26 cellular contexts compared by ENCODE assay signal in genomic region chr7:48147078-48147591, GRCh38. TPM values are rescaled to one million over a fixed set of nuclear protein-coding genes. Genes with fewer than 3 reads are reported as not detected.
DNase-seq lines count a peak whose midpoint lies in the region; ATAC-seq and TF ChIP-seq lines count a peak whose summit lies in the region.
"Had no signal": no experiment of that assay in that cellular context is flagged by ENCODE, and none has a peak within 500 bp of the region (broad histone marks: within the 10 kb centered on the region; RNA-seq: fewer than 3 reads in every experiment).

No MANE protein-coding gene starts in this region.

- H3K9me3 Mint-ChIP-seq in Caco-2 (ENCODE audit: unreplicated experiment), result peaks cover 35% of the 10 kb centered on the region
- no peaks in the 10 kb centered on the region for H3K9me3 Mint-ChIP-seq in stimulated activated effector memory CD8-positive, alpha-beta T cell treated with anti-CD3 and anti-CD28 coated beads, Interleukin-12 subunit alpha, Interleukin-12 subunit beta, amount 100 ng/mL, for 72 hours
- no peaks in the 10 kb centered on the region for H3K9me3 Mint-ChIP-seq in natural killer cell treated with Interleukin-12 subunit alpha and Interleukin-12 subunit beta and Interleukin-15 and Interleukin-18, amount 100 ng/mL, for 72 hours
- H3K9me3 Mint-ChIP-seq: activated naive CD4-positive, alpha-beta T cell treated with anti-CD3 and anti-CD28 coated beads, Interleukin-2, amount 50 U/mL, for 24 hours had no signal

- peak in 1 of 2 experiments; percentile 4 for DNase-seq in Caco-2
- DNase-seq in PC-3, result peak; percentile 52
- DNase-seq in epithelial cell of proximal tubule (ENCODE audit: low read depth), result peak; percentile 20
- no peak for DNase-seq in stimulated activated effector memory CD8-positive, alpha-beta T cell treated with anti-CD3 and anti-CD28 coated beads, Interleukin-12 subunit alpha, Interleukin-12 subunit beta, amount 100 ng/mL, for 72 hours (ENCODE audit: low spot score in 2 of 2)
- no peak for DNase-seq in OCI-LY7 (ENCODE audit: low spot score)
- DNase-seq in natural killer cell treated with Interleukin-12 subunit alpha and Interleukin-12 subunit beta and Interleukin-15 and Interleukin-18, amount 100 ng/mL, for 72 hours (ENCODE audit: low spot score), result no peak
- DNase-seq in ACHN, result no peak
- DNase-seq: activated CD4-positive, alpha-beta T cell treated with anti-CD3 and anti-CD28 coated beads, Interleukin-2, amount 50 U/mL, for 4 hours; aorta; CD8-positive, alpha-beta memory T cell; central memory CD4-positive, alpha-beta T cell; DMS153; foreskin fibroblast; GM23248; heart right ventricle; Kasumi-1; NCI-H1048; NCI-H187 treated with DMSO at 0.1 percent for 48 hours; T-helper 9 cell; upper lobe of right lung had no signal

- no peaks in the 10 kb centered on the region for H4K20me1 ChIP-seq in PC-3 (ENCODE audit: low read length)
- no peaks in the 10 kb centered on the region for H4K20me1 ChIP-seq in OCI-LY7 (ENCODE audit: insufficient read depth, low read length)

- no peak for TF ChIP-seq CTCF in Caco-2 (IDR thresholded peaks at IDR 0.05; ENCODE audit: insufficient read depth in 1 of 2, low read depth in 1 of 2, low read length in 1 of 2, severe bottlenecking in 1 of 2, unreplicated experiment in 1 of 2)
- no peak for TF ChIP-seq CTCF in PC-3 (conservative IDR thresholded peaks at IDR 0.05; ENCODE audit: low read depth, low read length)
- no peak for TF ChIP-seq CTCF in epithelial cell of proximal tubule (conservative IDR thresholded peaks at IDR 0.05; ENCODE audit: low read depth, low read length)
- no peak for TF ChIP-seq CTCF in OCI-LY7 (conservative IDR thresholded peaks at IDR 0.05; ENCODE audit: low read length)

- H3K9ac ChIP-seq in PC-3 (ENCODE audit: low read length), result peak overlapping the region; percentile 22
- peak overlapping the region; percentile 24 to 62 for H3K9ac ChIP-seq in mucosa of rectum (ENCODE audit: low read depth in 1 of 2, low read length in 2 of 2)
- H3K9ac ChIP-seq: GM23248 had no signal

- H3K4me2 ChIP-seq in PC-3 (ENCODE audit: low read length) (0 out of 2 replicates have a peak overlapping the region, but pooled peaks have one; percentile 19), OCI-LY7 (ENCODE audit: low read length) (no peak overlapping the region)

- H3K4me1 ChIP-seq in Caco-2 (peaks cover 31% of the 10 kb centered on the region), PC-3 (ENCODE audit: insufficient read depth, low read length) (peaks cover 24% of the 10 kb centered on the region), mucosa of rectum (ENCODE audit: control insufficient read depth in 2 of 2, insufficient read depth in 2 of 2, low read length in 2 of 2) (peaks cover 15 to 46% of the 10 kb centered on the region in 2 donors), OCI-LY7 (ENCODE audit: insufficient read depth, low read length, poor library complexity, severe bottlenecking) (no peaks in the 10 kb centered on the region)
- H3K4me1 ChIP-seq: heart right ventricle, prostate gland, upper lobe of right lung had no signal

- intact Hi-C loops in Caco-2 (cut with micrococcal nuclease; ENCODE audit: unreplicated experiment) (no loop called here), PC-3 (cut with micrococcal nuclease) (no loop called here), OCI-LY7 (cut with micrococcal nuclease; ENCODE audit: unreplicated experiment) (no loop called here)

- H3K36me3 ChIP-seq in Caco-2 (ENCODE audit: control insufficient read depth, insufficient read depth, low read length) (no peaks in the 10 kb centered on the region), PC-3 (ENCODE audit: low read depth, low read length) (no peaks in the 10 kb centered on the region), mucosa of rectum (ENCODE audit: control insufficient read depth in 2 of 2, insufficient read depth in 2 of 2, low read length in 2 of 2) (no peaks in the 10 kb centered on the region), OCI-LY7 (ENCODE audit: insufficient read depth, low read length) (no peaks in the 10 kb centered on the region)
- H3K36me3 ChIP-seq: heart right ventricle, neutrophil, prostate gland, upper lobe of right lung had no signal

- H3K27me3 Mint-ChIP-seq in Caco-2 (ENCODE audit: insufficient read depth, unreplicated experiment), result no peaks in the 10 kb centered on the region
- peaks cover 14 to 30% of the 10 kb centered on the region in 2 donors for H3K27me3 Mint-ChIP-seq in natural killer cell treated with Interleukin-12 subunit alpha and Interleukin-12 subunit beta and Interleukin-15 and Interleukin-18, amount 100 ng/mL, for 72 hours

- H3K27ac ChIP-seq in PC-3 (ENCODE audit: low read length), result peak overlapping the region; percentile 81
- H3K27ac ChIP-seq in mucosa of rectum (ENCODE audit: low read depth in 2 of 2, low read length in 2 of 2), result peak overlapping the region; percentile 85 to 91
- no peak overlapping the region for H3K27ac ChIP-seq in OCI-LY7 (ENCODE audit: low read depth, low read length, poor library complexity, severe bottlenecking)
- H3K27ac ChIP-seq: GM23248, heart right ventricle, neutrophil, prostate gland, upper lobe of right lung had no signal

- BruUV-seq in Caco-2 (replicated peaks; lab: Mats Ljungman, UMichigan) (no TSS peak), PC-3 (replicated peaks; lab: Mats Ljungman, UMichigan) (no TSS peak), OCI-LY7 (replicated peaks; lab: Mats Ljungman, UMichigan) (no TSS peak)

- H3K9me2 ChIP-seq in PC-3 (replicated peaks; ENCODE audit: low read length), result no peaks in the 10 kb centered on the region
- no peaks in the 10 kb centered on the region for H3K9me2 ChIP-seq in OCI-LY7 (ENCODE audit: insufficient read depth, low read length)

- H3K4me3 Mint-ChIP-seq in Caco-2 (ENCODE audit: unreplicated experiment), result peak overlapping the region; percentile 29
- H3K4me3 Mint-ChIP-seq in stimulated activated effector memory CD8-positive, alpha-beta T cell treated with anti-CD3 and anti-CD28 coated beads, Interleukin-12 subunit alpha, Interleukin-12 subunit beta, amount 100 ng/mL, for 72 hours, result no peak overlapping the region
- H3K4me3 Mint-ChIP-seq in natural killer cell treated with Interleukin-12 subunit alpha and Interleukin-12 subunit beta and Interleukin-15 and Interleukin-18, amount 100 ng/mL, for 72 hours, result no peak overlapping the region
- H3K4me3 Mint-ChIP-seq: activated naive CD4-positive, alpha-beta T cell treated with anti-CD3 and anti-CD28 coated beads, Interleukin-2, amount 50 U/mL, for 24 hours; B cell; CD8-positive, alpha-beta memory T cell had no signal

- in situ Hi-C loops in ACHN (cut with HindIII; ENCODE audit: low pct_ligation_motif_present, low pct_unique_long_range_greater_than_20kb, low sequenced_read_pairs), result no loop called here

- H3K27me3 ChIP-seq in Caco-2 (replicated peaks; ENCODE audit: control insufficient read depth, insufficient read depth, low read length) (no peaks in the 10 kb centered on the region), PC-3 (ENCODE audit: low read length) (no peaks in the 10 kb centered on the region), mucosa of rectum (ENCODE audit: control insufficient read depth in 2 of 2, insufficient read depth in 2 of 2, low read length in 2 of 2) (no peaks in the 10 kb centered on the region)
- H3K27me3 ChIP-seq: upper lobe of right lung had no signal

- peak; percentile 37 for ATAC-seq in PC-3
- no peak for ATAC-seq in stimulated activated effector memory CD8-positive, alpha-beta T cell treated with anti-CD3 and anti-CD28 coated beads, Interleukin-12 subunit alpha, Interleukin-12 subunit beta, amount 100 ng/mL, for 72 hours
- ATAC-seq in natural killer cell treated with Interleukin-12 subunit alpha and Interleukin-12 subunit beta and Interleukin-15 and Interleukin-18, amount 100 ng/mL, for 72 hours, result no peak
- ATAC-seq: heart right ventricle, upper lobe of right lung had no signal

- CTCF ChIA-PET in Caco-2 (lab: Charles Lee) (interaction anchor here (0.7 kb wide), 1 partner anchor 9 kb away, joined by 3 read pairs; no protein-coding TSS in a partner anchor), PC-3 (lab: Charles Lee) (no interaction called here), OCI-LY7 (lab: Charles Lee; ENCODE audit: unreplicated experiment) (no interaction called here)

- no peaks in the 10 kb centered on the region for H3F3A ChIP-seq in PC-3 (ENCODE audit: low read length, unreplicated experiment)

- H3K36me3 Mint-ChIP-seq in Caco-2 (ENCODE audit: insufficient read depth, unreplicated experiment), result peaks cover 5% of the 10 kb centered on the region
- H3K36me3 Mint-ChIP-seq in stimulated activated effector memory CD8-positive, alpha-beta T cell treated with anti-CD3 and anti-CD28 coated beads, Interleukin-12 subunit alpha, Interleukin-12 subunit beta, amount 100 ng/mL, for 72 hours, result no peaks in the 10 kb centered on the region
- H3K36me3 Mint-ChIP-seq in natural killer cell treated with Interleukin-12 subunit alpha and Interleukin-12 subunit beta and Interleukin-15 and Interleukin-18, amount 100 ng/mL, for 72 hours, result no peaks in the 10 kb centered on the region
- H3K36me3 Mint-ChIP-seq: activated naive CD4-positive, alpha-beta T cell treated with anti-CD3 and anti-CD28 coated beads, Interleukin-2, amount 50 U/mL, for 24 hours had no signal

- POLR2A ChIA-PET in Caco-2 (lab: Charles Lee), result no interaction called here
- POLR2A ChIA-PET in PC-3 (lab: Charles Lee; ENCODE audit: unreplicated experiment), result no interaction called here
- POLR2A ChIA-PET in OCI-LY7 (lab: Charles Lee), result no interaction called here

- H3K4me3 ChIP-seq in Caco-2 (ENCODE audit: low read depth, low read length), result no peak overlapping the region
- H3K4me3 ChIP-seq in PC-3 (ENCODE audit: low read length), result no peak overlapping the region
- no peak overlapping the region for H3K4me3 ChIP-seq in epithelial cell of proximal tubule (ENCODE audit: low read depth, low read length)
- peak overlapping the region; percentile 41 to 54 for H3K4me3 ChIP-seq in mucosa of rectum (ENCODE audit: low read length in 2 of 2)
- no peak overlapping the region for H3K4me3 ChIP-seq in OCI-LY7 (ENCODE audit: low read depth, low read length, poor library complexity, severe bottlenecking)
- H3K4me3 ChIP-seq: GM23248, heart right ventricle, prostate gland, upper lobe of right lung had no signal

- peak overlapping the region; percentile 78 for H3K27ac Mint-ChIP-seq in Caco-2 (ENCODE audit: unreplicated experiment)
- H3K27ac Mint-ChIP-seq in stimulated activated effector memory CD8-positive, alpha-beta T cell treated with anti-CD3 and anti-CD28 coated beads, Interleukin-12 subunit alpha, Interleukin-12 subunit beta, amount 100 ng/mL, for 72 hours, result no peak overlapping the region
- no peak overlapping the region for H3K27ac Mint-ChIP-seq in natural killer cell treated with Interleukin-12 subunit alpha and Interleukin-12 subunit beta and Interleukin-15 and Interleukin-18, amount 100 ng/mL, for 72 hours
- H3K27ac Mint-ChIP-seq: activated naive CD4-positive, alpha-beta T cell treated with anti-CD3 and anti-CD28 coated beads, Interleukin-2, amount 50 U/mL, for 24 hours; B cell; CD8-positive, alpha-beta memory T cell had no signal

- no peak overlapping the region for H2AFZ ChIP-seq in PC-3 (ENCODE audit: low read length)
- H2AFZ ChIP-seq in OCI-LY7 (ENCODE audit: low read length), result no peak overlapping the region
- H2AFZ ChIP-seq: GM23248 had no signal

- H3K79me2 ChIP-seq in PC-3 (ENCODE audit: low read length) (no peaks in the 10 kb centered on the region), OCI-LY7 (ENCODE audit: insufficient read depth, low read depth, low read length) (no peaks in the 10 kb centered on the region)

- H3K4me1 Mint-ChIP-seq in Caco-2 (ENCODE audit: low read depth, unreplicated experiment), result peaks cover 37% of the 10 kb centered on the region
- no peaks in the 10 kb centered on the region for H3K4me1 Mint-ChIP-seq in stimulated activated effector memory CD8-positive, alpha-beta T cell treated with anti-CD3 and anti-CD28 coated beads, Interleukin-12 subunit alpha, Interleukin-12 subunit beta, amount 100 ng/mL, for 72 hours
- H3K4me1 Mint-ChIP-seq in natural killer cell treated with Interleukin-12 subunit alpha and Interleukin-12 subunit beta and Interleukin-15 and Interleukin-18, amount 100 ng/mL, for 72 hours (ENCODE audit: low read depth in 2 of 2), result no peaks in the 10 kb centered on the region
- H3K4me1 Mint-ChIP-seq: activated naive CD4-positive, alpha-beta T cell treated with anti-CD3 and anti-CD28 coated beads, Interleukin-2, amount 50 U/mL, for 24 hours; B cell; CD8-positive, alpha-beta memory T cell had no signal

- H3K9me3 ChIP-seq in Caco-2 (peaks cover 24% of the 10 kb centered on the region), PC-3 (ENCODE audit: low read length) (no peaks in the 10 kb centered on the region), mucosa of rectum (ENCODE audit: control insufficient read depth in 2 of 2, low read length in 2 of 2) (no peaks in the 10 kb centered on the region), OCI-LY7 (ENCODE audit: low read length) (no peaks in the 10 kb centered on the region)
- H3K9me3 ChIP-seq: neutrophil, prostate gland, upper lobe of right lung had no signal

RNA-seq across cellular contexts. Expression of gene ABCA13, which starts 24.1 kb away (rescaled TPM):
- total RNA-seq in Caco-2 (2022) (0.07 and 0.09 TPM in 2 replicates), PC-3 (2014; rRNA removed) (1.8 and 2.1 TPM in 2 replicates), epithelial cell of proximal tubule (0.69 and 1.7 TPM in 2 replicates), OCI-LY7 (2022) (not detected in 2 replicates)
- total RNA-seq in OCI-LY7 (2014; rRNA removed; shearing (Covaris generic)), result not detected in 2 replicates
- not detected for total RNA-seq in natural killer cell treated with Interleukin-12 subunit alpha and Interleukin-12 subunit beta and Interleukin-15 and Interleukin-18, amount 100 ng/mL, for 72 hours
- total RNA-seq: B cell; CD8-positive, alpha-beta memory T cell; dermis microvascular lymphatic vessel endothelial cell had no signal

RNA-seq across cellular contexts. Expression of gene UPP1, which starts 58.1 kb away (rescaled TPM):
- total RNA-seq in Caco-2 (2022) (18.7 and 20.6 TPM in 2 replicates), PC-3 (2014; rRNA removed) (71.9 and 77.7 TPM in 2 replicates), epithelial cell of proximal tubule (35.6 and 77.8 TPM in 2 replicates), OCI-LY7 (2022) (1.8 and 2.1 TPM in 2 replicates)
- total RNA-seq in OCI-LY7 (2014; rRNA removed; shearing (Covaris generic)), result 7.0 and 9.1 TPM in 2 replicates
- total RNA-seq in natural killer cell treated with Interleukin-12 subunit alpha and Interleukin-12 subunit beta and Interleukin-15 and Interleukin-18, amount 100 ng/mL, for 72 hours, result 100 to 1,000 TPM in 1 of 2 donors, 10 to 100 TPM in 1; 93.2 to 145 TPM

Comparison
In these comparisons a context has a peak if more than half of its experiments do, and no peak if none do; other contexts are left out.
1. DNase-seq: peak in PC-3 (single experiment) and epithelial cell of proximal tubule (single experiment); none in stimulated activated effector memory CD8-positive, alpha-beta T cell treated with anti-CD3 and anti-CD28 coated beads, Interleukin-12 subunit alpha, Interleukin-12 subunit beta, amount 100 ng/mL, for 72 hours (0 of 2), OCI-LY7 (single experiment), natural killer cell treated with Interleukin-12 subunit alpha and Interleukin-12 subunit beta and Interleukin-15 and Interleukin-18, amount 100 ng/mL, for 72 hours (single experiment) and ACHN (single experiment).
2. H3K4me3 ChIP-seq: peak in mucosa of rectum (2 of 2); none in Caco-2 (single experiment), PC-3 (single experiment), epithelial cell of proximal tubule (single experiment) and OCI-LY7 (single experiment).